ENCODE assay signal across 1 cellular context in the genomic region with DNA sequence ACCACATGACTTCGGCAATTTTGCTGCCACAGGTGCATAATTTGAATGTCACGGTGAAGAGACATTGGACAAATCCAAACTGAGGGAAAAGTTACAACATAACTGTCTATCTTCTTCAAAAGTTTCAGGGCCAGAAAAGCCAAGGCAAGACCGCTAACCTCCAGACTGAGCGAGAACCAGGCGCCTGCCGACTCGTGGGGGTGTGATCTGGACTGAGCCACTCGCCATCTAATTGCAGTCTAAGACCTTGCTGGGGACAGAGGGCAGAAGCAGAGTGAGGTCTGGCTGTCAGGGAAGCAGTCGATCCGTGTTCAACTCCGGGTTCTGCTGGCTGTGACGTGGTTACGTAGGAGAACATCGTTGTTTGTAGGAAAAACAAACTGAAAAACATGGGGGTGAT.
TF ChIP-seq lines count a peak whose summit lies in the region.

No MANE protein-coding gene starts in this region.

TF ChIP-seq in SK-N-SH treated with all-trans-retinoic acid at 6 μM for 48 hours, 23 proteins besides CTCF, POLR2A, EP300 and RAD21 (continued from another document):
- TF ChIP-seq, protein P1, sequence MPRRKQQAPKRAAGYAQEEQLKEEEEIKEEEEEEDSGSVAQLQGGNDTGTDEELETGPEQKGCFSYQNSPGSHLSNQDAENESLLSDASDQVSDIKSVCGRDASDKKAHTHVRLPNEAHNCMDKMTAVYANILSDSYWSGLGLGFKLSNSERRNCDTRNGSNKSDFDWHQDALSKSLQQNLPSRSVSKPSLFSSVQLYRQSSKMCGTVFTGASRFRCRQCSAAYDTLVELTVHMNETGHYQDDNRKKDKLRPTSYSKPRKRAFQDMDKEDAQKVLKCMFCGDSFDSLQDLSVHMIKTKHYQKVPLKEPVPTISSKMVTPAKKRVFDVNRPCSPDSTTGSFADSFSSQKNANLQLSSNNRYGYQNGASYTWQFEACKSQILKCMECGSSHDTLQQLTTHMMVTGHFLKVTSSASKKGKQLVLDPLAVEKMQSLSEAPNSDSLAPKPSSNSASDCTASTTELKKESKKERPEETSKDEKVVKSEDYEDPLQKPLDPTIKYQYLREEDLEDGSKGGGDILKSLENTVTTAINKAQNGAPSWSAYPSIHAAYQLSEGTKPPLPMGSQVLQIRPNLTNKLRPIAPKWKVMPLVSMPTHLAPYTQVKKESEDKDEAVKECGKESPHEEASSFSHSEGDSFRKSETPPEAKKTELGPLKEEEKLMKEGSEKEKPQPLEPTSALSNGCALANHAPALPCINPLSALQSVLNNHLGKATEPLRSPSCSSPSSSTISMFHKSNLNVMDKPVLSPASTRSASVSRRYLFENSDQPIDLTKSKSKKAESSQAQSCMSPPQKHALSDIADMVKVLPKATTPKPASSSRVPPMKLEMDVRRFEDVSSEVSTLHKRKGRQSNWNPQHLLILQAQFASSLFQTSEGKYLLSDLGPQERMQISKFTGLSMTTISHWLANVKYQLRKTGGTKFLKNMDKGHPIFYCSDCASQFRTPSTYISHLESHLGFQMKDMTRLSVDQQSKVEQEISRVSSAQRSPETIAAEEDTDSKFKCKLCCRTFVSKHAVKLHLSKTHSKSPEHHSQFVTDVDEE (CRISPR knock-in tag; IDR thresholded peaks at IDR 0.05): no peak
